In genomic region chr5:24385070-24385469, GRCh38 we compare ENCODE assay signal across 22 cellular contexts.
DNase-seq lines count a peak whose midpoint lies in the region; ATAC-seq, FAIRE-seq and TF ChIP-seq lines count a peak whose summit lies in the region.
"Had no signal": no experiment of that assay in that cellular context is flagged by ENCODE, and none has a peak within 500 bp of the region (broad histone marks: within the 10 kb centered on the region; RNA-seq: fewer than 3 reads in every experiment).

No MANE protein-coding gene starts in this region.

- DNase-seq in G401 (ENCODE audit: low spot score) (peak; percentile 41), NCI-H345 (lab: John Stamatoyannopoulos, UW) (peak; percentile 46), GM12878 (ENCODE audit: low read depth, low spot score) (no peak), SW 1271 (lab: John Stamatoyannopoulos, UW) (no peak), NCI-H524 treated with DMSO at 0.1 percent for 48 hours (lab: John Stamatoyannopoulos, UW) (no peak), heart left ventricle (no peak), HepG2 (ENCODE audit: low spot score) (no peak)
- DNase-seq: Calu3; CD8-positive, alpha-beta memory T cell; NCI-H1092; NCI-H1417 treated with DMSO at 0.1 percent for 48 hours; NCI-H1694 treated with DMSO at 0.1 percent for 48 hours; NCI-H2081; NCI-H510A; NCI-H82; NK-92 treated with Interleukin-12 subunit alpha and Interleukin-12 subunit beta, amount 100 ng/mL, for 24 hours; RPMI8226; SHP77; T-helper 17 cell had no signal

- no peaks in the 10 kb centered on the region for H3K36me3 ChIP-seq in GM12878 (ENCODE audit: control insufficient read depth in 2 of 2, insufficient read depth in 2 of 2, low read length in 1 of 2)
- H3K36me3 ChIP-seq in neural cell (ENCODE audit: insufficient read depth, low read length), result no peaks in the 10 kb centered on the region
- H3K36me3 ChIP-seq in heart left ventricle, result no peaks in the 10 kb centered on the region
- no peaks in the 10 kb centered on the region for H3K36me3 ChIP-seq in HepG2 (replicated peaks in 1 of 2; ENCODE audit: control insufficient read depth in 1 of 2, insufficient read depth in 2 of 2, low read length in 2 of 2)

- no peaks in the 10 kb centered on the region for H3K4me1 ChIP-seq in GM12878 (ENCODE audit: control insufficient read depth, insufficient read depth, low read length)
- no peaks in the 10 kb centered on the region for H3K4me1 ChIP-seq in heart left ventricle
- no peaks in the 10 kb centered on the region for H3K4me1 ChIP-seq in HepG2 (ENCODE audit: insufficient read depth, low read length)

- no peak overlapping the region for H3K9ac ChIP-seq in GM12878 (ENCODE audit: control insufficient read depth, insufficient read depth, low read length)
- peak overlapping the region; percentile 23 for H3K9ac ChIP-seq in neural cell (ENCODE audit: low read length)
- H3K9ac ChIP-seq in HepG2 (ENCODE audit: insufficient read depth, low read depth, low read length), result no peak overlapping the region

- H3K79me2 ChIP-seq in GM12878 (ENCODE audit: control insufficient read depth, insufficient read depth, low read length), result no peaks in the 10 kb centered on the region
- no peaks in the 10 kb centered on the region for H3K79me2 ChIP-seq in neural cell (replicated peaks; ENCODE audit: insufficient read depth, low read length)
- no peaks in the 10 kb centered on the region for H3K79me2 ChIP-seq in HepG2 (ENCODE audit: insufficient read depth, low read length)

- H3K9me2 ChIP-seq in neural cell (ENCODE audit: insufficient read depth, low read length), result no peaks in the 10 kb centered on the region

- H3K9me3 ChIP-seq in GM12878 (replicated peaks; ENCODE audit: control insufficient read depth, insufficient read depth, low read length), result no peaks in the 10 kb centered on the region
- H3K9me3 ChIP-seq in neural cell (ENCODE audit: low read length), result no peaks in the 10 kb centered on the region
- H3K9me3 ChIP-seq in heart left ventricle, result peaks cover 0 to 20% (median 10%) of the 10 kb centered on the region in 12 donors
- peaks cover 3% of the 10 kb centered on the region; the same call in 1 of the 2 replicates for H3K9me3 ChIP-seq in HepG2 (ENCODE audit: low read length)

- H3K4me3 ChIP-seq in GM12878 (no peak overlapping the region), neural cell (ENCODE audit: low read length) (peak overlapping the region; percentile 14), heart left ventricle (no peak overlapping the region), HepG2 (replicated peaks in 1 of 3; ENCODE audit: insufficient read depth in 1 of 3, low read depth in 2 of 3, low read length in 3 of 3) (no peak overlapping the region)

- BruUV-seq in GM12878 (replicated peaks; lab: Mats Ljungman, UMichigan), result no TSS peak
- no TSS peak for BruUV-seq in HepG2 (replicated peaks; lab: Mats Ljungman, UMichigan)

- CTCF ChIA-PET in GM12878 (lab: Yijun Ruan, JAX), result no interaction called here
- CTCF ChIA-PET in HepG2 (lab: Yijun Ruan, JAX; ENCODE audit: low intra/inter-chr PET ratio, low total read pairs), result no interaction called here

- no peaks in the 10 kb centered on the region for H4K20me1 ChIP-seq in GM12878 (ENCODE audit: control insufficient read depth, insufficient read depth)
- H4K20me1 ChIP-seq in neural cell (ENCODE audit: insufficient read depth), result no peaks in the 10 kb centered on the region
- no peaks in the 10 kb centered on the region for H4K20me1 ChIP-seq in HepG2 (ENCODE audit: insufficient read depth, low read length)

- POLR2A ChIA-PET in GM12878 (lab: Charles Lee) (no interaction called here), HepG2 (lab: Yijun Ruan, JAX) (no interaction called here)

- FAIRE-seq in GM12878 (lab: Jason Lieb, UNC) (no peak), HepG2 (lab: Jason Lieb, UNC) (no peak)
- FAIRE-seq: H1 had no signal

- TF ChIP-seq POLR2A in GM12878 (IDR thresholded peaks at IDR 0.05; ENCODE audit: low read depth, low read length) (no peak), heart left ventricle (IDR thresholded peaks at IDR 0.05) (no peak), HepG2 (IDR thresholded peaks at IDR 0.05; ENCODE audit: insufficient read depth in 1 of 2, low read depth in 2 of 2, low read length in 2 of 2) (no peak)

- TF ChIP-seq RAD21 in GM12878 (IDR thresholded peaks at IDR 0.05; ENCODE audit: insufficient read depth, low read depth, low read length) (no peak), neural cell (conservative IDR thresholded peaks at IDR 0.05) (no peak), HepG2 (CRISPR knock-in tag; IDR thresholded peaks at IDR 0.05) (no peak)

- SMC1A ChIA-PET in GM12878 (lab: Charles Lee; ENCODE audit: uncharacterized antibody, unreplicated experiment), result no interaction called here

- ATAC-seq in GM12878 (peak; percentile 66), heart left ventricle (no peak), HepG2 (no peak)
- ATAC-seq: HCT116, T-helper 17 cell had no signal

- RAD21 ChIA-PET in GM12878 (lab: Charles Lee; ENCODE audit: unreplicated experiment), result no interaction called here

- H3F3A ChIP-seq in neural cell (ENCODE audit: insufficient read depth, low read length, poor library complexity, severe bottlenecking), result peaks cover 3% of the 10 kb centered on the region

- intact Hi-C loops in GM12878 (cut with micrococcal nuclease; ENCODE audit: unreplicated experiment) (no loop called here), heart left ventricle (cut with DNase I) (no loop called here), HepG2 (cut with micrococcal nuclease; ENCODE audit: unreplicated experiment) (no loop called here)

- 6% methylated on average over 3 of the region's 3 CpGs for WGBS in GM12878 (ENCODE audit: insufficient coverage, insufficient replicate concordance, low lambda C conversion rate, missing lambda C conversion rate)
- WGBS in heart left ventricle, 4 donors, result 43 to 48% (median 46%) methylated on average over 3 of the region's 3 CpGs
- WGBS in HepG2 (ENCODE audit: low lambda C conversion rate), result 0% methylated on average over 3 of the region's 3 CpGs

- H3K27ac ChIP-seq in GM12878 (ENCODE audit: control insufficient read depth, insufficient read depth) (no peak overlapping the region), neural cell (ENCODE audit: low read length) (peak overlapping the region; percentile 67), heart left ventricle (no peak overlapping the region), HepG2 (ENCODE audit: extremely low read length, insufficient read depth, low read length) (no peak overlapping the region)

- TF ChIP-seq EP300 in GM12878 (IDR thresholded peaks at IDR 0.05; ENCODE audit: borderline replicate concordance in 1 of 2, control insufficient read depth in 1 of 2, low read depth in 2 of 2, low read length in 2 of 2) (no peak), neural cell (conservative IDR thresholded peaks at IDR 0.05; ENCODE audit: poor library complexity, severe bottlenecking) (peak; percentile 91), HepG2 (IDR thresholded peaks at IDR 0.05; ENCODE audit: low read depth in 2 of 2, low read length in 2 of 2) (no peak), HepG2 (CRISPR knock-in tag; IDR thresholded peaks at IDR 0.05; ENCODE audit: borderline replicate concordance) (no peak)

- H3K27me3 ChIP-seq in GM12878 (replicated peaks in 1 of 2; ENCODE audit: control insufficient read depth in 2 of 2, insufficient read depth in 2 of 2, low read length in 1 of 2) (no peaks in the 10 kb centered on the region), neural cell (ENCODE audit: insufficient read depth, low read depth, low read length) (no peaks in the 10 kb centered on the region), heart left ventricle (no peaks in the 10 kb centered on the region), HepG2 (ENCODE audit: control insufficient read depth in 1 of 2, insufficient read depth in 2 of 2, low read length in 2 of 2) (no peaks in the 10 kb centered on the region)

- H2AFZ ChIP-seq in GM12878 (ENCODE audit: control insufficient read depth, low read depth, low read length), result no peak overlapping the region
- H2AFZ ChIP-seq in neural cell (ENCODE audit: low read depth, low read length), result no peak overlapping the region
- no peak overlapping the region for H2AFZ ChIP-seq in HepG2 (ENCODE audit: low read length)

- TF ChIP-seq CTCF in GM12878 (IDR thresholded peaks at IDR 0.05 in 2 of 3, conservative IDR thresholded peaks at IDR 0.05 in 1 of 3; ENCODE audit: control insufficient read depth in 2 of 3, extremely low read depth in 1 of 3, insufficient read depth in 1 of 3, low read depth in 3 of 3, low read length in 3 of 3) (no peak), neural cell (IDR thresholded peaks at IDR 0.05; ENCODE audit: poor library complexity, severe bottlenecking) (no peak), heart left ventricle (IDR thresholded peaks at IDR 0.05) (no peak), HepG2 (CRISPR knock-in tag; IDR thresholded peaks at IDR 0.05) (no peak)

- H3K4me2 ChIP-seq in GM12878 (ENCODE audit: control insufficient read depth, insufficient read depth), result no peak overlapping the region
- H3K4me2 ChIP-seq in neural cell (ENCODE audit: low read length), result peak overlapping the region; percentile 59
- H3K4me2 ChIP-seq in HepG2 (ENCODE audit: low read depth, low read length), result no peak overlapping the region

- in situ Hi-C loops in G401 (cut with HindIII; ENCODE audit: low sequenced_read_pairs) (no loop called here), GM12878 (cut with MboI) (no loop called here), HepG2 (cut with HindIII; ENCODE audit: extremely low pct_ligation_motif_present, low pct_unique_long_range_greater_than_20kb) (no loop called here)

TF ChIP-seq in neural cell, 6 proteins besides CTCF, POLR2A, EP300 and RAD21 (continues in another document):
- no peak for TF ChIP-seq TAF1 (IDR thresholded peaks at IDR 0.05; ENCODE audit: low read depth)

TF ChIP-seq in HepG2, 621 proteins besides CTCF, POLR2A, EP300 and RAD21 (continues in another document):
- TF ChIP-seq TEAD3 (CRISPR knock-in tag; optimal IDR thresholded peaks at IDR 0.05; ENCODE audit: borderline replicate concordance) (no peak), MNT (IDR thresholded peaks at IDR 0.05) (no peak), PTBP1 (IDR thresholded peaks at IDR 0.05; ENCODE audit: low read depth, low read length, poor library complexity, severe bottlenecking) (no peak)

Comparison
In these comparisons a context has a peak if more than half of its experiments do, and no peak if none do; other contexts are left out.
1. DNase-seq: peak in G401 (single experiment) and NCI-H345 (single experiment); none in GM12878 (single experiment), SW 1271 (0 of 2), NCI-H524 treated with DMSO at 0.1 percent for 48 hours (single experiment), heart left ventricle (0 of 5) and HepG2 (single experiment).